19 cellular contexts compared by ENCODE assay signal in the genomic region with DNA sequence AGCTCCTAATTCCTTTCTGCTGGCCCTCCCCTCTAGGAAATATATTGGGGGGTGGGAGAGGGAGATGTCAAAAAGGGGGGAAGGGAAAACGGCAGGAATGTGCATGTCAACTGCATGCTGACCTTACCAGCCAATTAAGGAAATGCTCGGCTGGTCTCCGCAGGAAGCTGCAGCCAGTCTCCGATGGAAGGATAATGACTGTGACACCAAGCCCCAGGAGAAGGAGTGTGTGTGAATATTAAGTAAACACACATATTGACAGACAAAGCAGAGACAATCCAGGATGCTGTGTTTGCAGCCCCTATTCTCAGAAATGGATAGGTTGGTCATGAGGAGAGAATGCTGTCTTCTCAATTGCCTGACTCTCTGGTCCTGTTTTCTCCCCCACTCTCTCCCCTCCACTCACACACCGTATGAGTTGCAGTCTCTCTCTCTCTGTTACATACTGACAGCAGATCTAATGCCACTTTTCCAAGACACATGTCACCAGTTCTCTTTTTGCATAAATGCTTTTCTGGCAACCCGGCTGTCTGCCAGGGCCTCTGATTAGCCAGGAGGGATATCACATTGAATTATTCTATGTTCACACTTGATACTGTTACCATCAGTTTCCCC.
DNase-seq lines count a peak whose midpoint lies in the region; ATAC-seq lines count a peak whose summit lies in the region.
"Had no signal": no experiment of that assay in that cellular context is flagged by ENCODE, and none has a peak within 500 bp of the region (broad histone marks: within the 10 kb centered on the region; RNA-seq: fewer than 3 reads in every experiment).

No MANE protein-coding gene starts in this region.

- no peaks in the 10 kb centered on the region for H3K36me3 ChIP-seq in HUES64 (ENCODE audit: insufficient read depth, low read length)
- no peaks in the 10 kb centered on the region for H3K36me3 ChIP-seq in neuron (ENCODE audit: insufficient read depth, low read length)
- H3K36me3 ChIP-seq: thyroid gland had no signal

- intact Hi-C loops in Right ventricle myocardium superior (cut with DNase I): no loop called here

- 49% methylated on average over 6 of the region's 6 CpGs for WGBS in HUES64

- H2AFZ ChIP-seq in neuron (ENCODE audit: low read depth, low read length): no peak overlapping the region

- H3K9me3 ChIP-seq in HUES64 (ENCODE audit: insufficient read depth, low read depth, low read length) (no peaks in the 10 kb centered on the region), neuron (ENCODE audit: low read length) (no peaks in the 10 kb centered on the region)
- H3K9me3 ChIP-seq: thyroid gland had no signal

- no peak overlapping the region for H3K9ac ChIP-seq in HUES64 (ENCODE audit: low read depth, low read length)
- H3K9ac ChIP-seq: KMS-11 had no signal

- H3K4me1 ChIP-seq in HUES64 (ENCODE audit: insufficient read depth, low read length) (peaks cover 29% of the 10 kb centered on the region), neuron (ENCODE audit: insufficient read depth, low read length) (peaks cover 37% of the 10 kb centered on the region)

- H3K27me3 ChIP-seq in HUES64 (ENCODE audit: insufficient read depth, low read length): no peaks in the 10 kb centered on the region
- no peaks in the 10 kb centered on the region for H3K27me3 ChIP-seq in neuron (ENCODE audit: insufficient read depth, low read length)
- H3K27me3 ChIP-seq: thyroid gland had no signal

- H3K27ac ChIP-seq in HUES64 (ENCODE audit: low read depth, low read length): peak overlapping the region; percentile 26; the same call in 1 of the 2 replicates
- H3K27ac ChIP-seq: KMS-11, SK-N-MC, thyroid gland had no signal

- DNase-seq in NCI-H69 (lab: John Stamatoyannopoulos, UW): peak; percentile 91
- no peak for DNase-seq in Right ventricle myocardium superior
- no peak for DNase-seq in DMS79 treated with DMSO at 0.1 percent for 48 hours (lab: John Stamatoyannopoulos, UW)
- DNase-seq in activated gamma-delta T cell treated with Interleukin-2 at 50 U/mL for 16 hours: no peak
- DNase-seq: activated CD4-positive, alpha-beta T cell treated with anti-CD3 and anti-CD28 coated beads for 48 hours; activated CD8-positive, alpha-beta memory T cell treated with anti-CD3 and anti-CD28 coated beads, Interleukin-2, amount 50 U/mL, for 48 hours; activated naive CD4-positive, alpha-beta T cell; anterior cingulate cortex; naive thymus-derived CD8-positive, alpha-beta T cell; NCI-H1105 treated with DMSO at 0.1 percent for 48 hours; NCI-H524 treated with DMSO at 0.1 percent for 48 hours; thyroid gland had no signal

- ATAC-seq in Right ventricle myocardium superior (ENCODE audit: poor library complexity): peak; percentile 41
- ATAC-seq in HG02798 (IDR thresholded peaks at IDR 0.05; ENCODE audit: poor library complexity, unreplicated experiment): no peak
- ATAC-seq: naive thymus-derived CD8-positive, alpha-beta T cell; Panc1; stimulated activated memory B cell treated with anti-CD40 and anti-IgM and Interleukin-4, amounts not matched to agents 10 μg/mL and 1 μg/mL and 100 μg/mL, for 72 hours had no signal

- H3K4me3 ChIP-seq in HUES64 (ENCODE audit: low read length) (no peak overlapping the region), neuron (ENCODE audit: low read length) (peak overlapping the region; percentile 34)
- H3K4me3 ChIP-seq: SK-N-MC, thyroid gland had no signal
